Comparison of ENCODE assay signal across 1 cellular context in the genomic region with DNA sequence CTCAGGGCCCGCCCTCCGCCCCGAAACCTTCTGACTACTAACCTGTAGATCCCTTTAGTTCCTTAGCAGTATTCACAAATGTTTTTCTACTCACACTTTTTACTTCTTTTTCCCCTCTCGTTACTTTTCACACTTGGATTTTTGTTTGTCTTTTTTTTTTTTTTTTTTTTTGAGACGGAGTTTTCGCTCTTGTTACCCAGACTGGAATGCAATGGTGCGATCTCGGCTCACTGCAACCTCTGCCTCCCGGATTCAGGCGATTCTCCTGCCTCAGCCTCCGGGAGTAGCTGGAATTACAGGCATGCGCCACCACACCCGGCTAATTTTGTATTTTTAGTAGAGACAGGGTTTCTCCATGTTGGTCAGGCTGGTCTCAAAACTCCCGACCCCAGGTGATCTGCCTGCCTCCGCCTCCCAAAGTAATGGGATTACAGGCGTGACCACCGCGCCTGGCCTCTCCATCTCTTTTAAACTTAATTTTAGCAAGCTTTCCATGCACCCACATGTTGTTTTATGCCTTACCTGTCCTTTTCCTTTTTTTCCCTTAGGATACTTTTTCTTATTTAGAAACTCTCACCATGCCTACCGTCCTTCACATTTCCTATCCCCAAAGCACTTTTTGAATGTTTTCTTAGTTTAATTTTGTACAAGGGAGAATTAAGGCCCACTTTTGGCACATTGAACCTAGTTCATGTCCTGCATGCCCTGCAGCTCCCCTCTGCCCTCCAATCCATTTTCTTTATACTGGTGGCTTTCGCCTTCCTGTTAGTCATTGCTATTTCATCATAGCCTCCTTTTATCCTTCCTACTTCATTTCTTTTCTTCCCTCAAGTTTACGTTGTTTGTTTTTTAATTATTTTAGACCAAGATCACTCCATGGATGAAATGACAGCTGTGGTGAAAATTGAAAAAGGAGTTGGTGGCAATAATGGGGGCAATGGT.
TF ChIP-seq lines count a peak whose summit lies in the region.

No MANE protein-coding gene starts in this region.

TF ChIP-seq in HEK293, 187 proteins besides CTCF, POLR2A, EP300 and RAD21 (continued from another document and continues in another):
- TF ChIP-seq, protein P1, sequence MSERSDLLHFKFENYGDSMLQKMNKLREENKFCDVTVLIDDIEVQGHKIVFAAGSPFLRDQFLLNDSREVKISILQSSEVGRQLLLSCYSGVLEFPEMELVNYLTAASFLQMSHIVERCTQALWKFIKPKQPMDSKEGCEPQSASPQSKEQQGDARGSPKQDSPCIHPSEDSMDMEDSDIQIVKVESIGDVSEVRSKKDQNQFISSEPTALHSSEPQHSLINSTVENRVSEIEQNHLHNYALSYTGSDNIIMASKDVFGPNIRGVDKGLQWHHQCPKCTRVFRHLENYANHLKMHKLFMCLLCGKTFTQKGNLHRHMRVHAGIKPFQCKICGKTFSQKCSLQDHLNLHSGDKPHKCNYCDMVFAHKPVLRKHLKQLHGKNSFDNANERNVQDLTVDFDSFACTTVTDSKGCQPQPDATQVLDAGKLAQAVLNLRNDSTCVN (tag by site-specific recombination; optimal IDR thresholded peaks at IDR 0.05), result no peak
- TF ChIP-seq KLF7 (tag by site-specific recombination; IDR thresholded peaks at IDR 0.05; ENCODE audit: borderline replicate concordance), result peak; percentile 30; the same call in 1 of the 2 replicates
- TF ChIP-seq, protein P2, sequence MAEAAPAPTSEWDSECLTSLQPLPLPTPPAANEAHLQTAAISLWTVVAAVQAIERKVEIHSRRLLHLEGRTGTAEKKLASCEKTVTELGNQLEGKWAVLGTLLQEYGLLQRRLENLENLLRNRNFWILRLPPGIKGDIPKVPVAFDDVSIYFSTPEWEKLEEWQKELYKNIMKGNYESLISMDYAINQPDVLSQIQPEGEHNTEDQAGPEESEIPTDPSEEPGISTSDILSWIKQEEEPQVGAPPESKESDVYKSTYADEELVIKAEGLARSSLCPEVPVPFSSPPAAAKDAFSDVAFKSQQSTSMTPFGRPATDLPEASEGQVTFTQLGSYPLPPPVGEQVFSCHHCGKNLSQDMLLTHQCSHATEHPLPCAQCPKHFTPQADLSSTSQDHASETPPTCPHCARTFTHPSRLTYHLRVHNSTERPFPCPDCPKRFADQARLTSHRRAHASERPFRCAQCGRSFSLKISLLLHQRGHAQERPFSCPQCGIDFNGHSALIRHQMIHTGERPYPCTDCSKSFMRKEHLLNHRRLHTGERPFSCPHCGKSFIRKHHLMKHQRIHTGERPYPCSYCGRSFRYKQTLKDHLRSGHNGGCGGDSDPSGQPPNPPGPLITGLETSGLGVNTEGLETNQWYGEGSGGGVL (tag by site-specific recombination; IDR thresholded peaks at IDR 0.05), result no peak; the same call in 1 of the 2 replicates
- TF ChIP-seq ZBTB7A (tag by site-specific recombination; IDR thresholded peaks at IDR 0.05; ENCODE audit: low read depth), result no peak
- TF ChIP-seq ZNF747 (tag by site-specific recombination; IDR thresholded peaks at IDR 0.05), result no peak
- no peak for TF ChIP-seq ZNF366 (tag by site-specific recombination; conservative IDR thresholded peaks at IDR 0.05)
- TF ChIP-seq MEIS1 (CRISPR knock-in tag; IDR thresholded peaks at IDR 0.05; ENCODE audit: borderline replicate concordance), result no peak
- no peak for TF ChIP-seq ZNF148 (tag by site-specific recombination; IDR thresholded peaks at IDR 0.05; ENCODE audit: borderline replicate concordance)
- no peak for TF ChIP-seq ZNF404 (tag by site-specific recombination; IDR thresholded peaks at IDR 0.05)
- TF ChIP-seq ZNF76 (tag by site-specific recombination; IDR thresholded peaks at IDR 0.05; ENCODE audit: borderline replicate concordance, low read depth), result no peak
- TF ChIP-seq ZNF670 (tag by site-specific recombination; IDR thresholded peaks at IDR 0.05; ENCODE audit: low read depth), result no peak
- TF ChIP-seq, protein P3, sequence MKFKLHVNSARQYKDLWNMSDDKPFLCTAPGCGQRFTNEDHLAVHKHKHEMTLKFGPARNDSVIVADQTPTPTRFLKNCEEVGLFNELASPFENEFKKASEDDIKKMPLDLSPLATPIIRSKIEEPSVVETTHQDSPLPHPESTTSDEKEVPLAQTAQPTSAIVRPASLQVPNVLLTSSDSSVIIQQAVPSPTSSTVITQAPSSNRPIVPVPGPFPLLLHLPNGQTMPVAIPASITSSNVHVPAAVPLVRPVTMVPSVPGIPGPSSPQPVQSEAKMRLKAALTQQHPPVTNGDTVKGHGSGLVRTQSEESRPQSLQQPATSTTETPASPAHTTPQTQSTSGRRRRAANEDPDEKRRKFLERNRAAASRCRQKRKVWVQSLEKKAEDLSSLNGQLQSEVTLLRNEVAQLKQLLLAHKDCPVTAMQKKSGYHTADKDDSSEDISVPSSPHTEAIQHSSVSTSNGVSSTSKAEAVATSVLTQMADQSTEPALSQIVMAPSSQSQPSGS (tag by site-specific recombination; IDR thresholded peaks at IDR 0.05; ENCODE audit: low read depth), result no peak
- TF ChIP-seq ZNF837 (tag by site-specific recombination; IDR thresholded peaks at IDR 0.05), result no peak
- TF ChIP-seq, protein P4, sequence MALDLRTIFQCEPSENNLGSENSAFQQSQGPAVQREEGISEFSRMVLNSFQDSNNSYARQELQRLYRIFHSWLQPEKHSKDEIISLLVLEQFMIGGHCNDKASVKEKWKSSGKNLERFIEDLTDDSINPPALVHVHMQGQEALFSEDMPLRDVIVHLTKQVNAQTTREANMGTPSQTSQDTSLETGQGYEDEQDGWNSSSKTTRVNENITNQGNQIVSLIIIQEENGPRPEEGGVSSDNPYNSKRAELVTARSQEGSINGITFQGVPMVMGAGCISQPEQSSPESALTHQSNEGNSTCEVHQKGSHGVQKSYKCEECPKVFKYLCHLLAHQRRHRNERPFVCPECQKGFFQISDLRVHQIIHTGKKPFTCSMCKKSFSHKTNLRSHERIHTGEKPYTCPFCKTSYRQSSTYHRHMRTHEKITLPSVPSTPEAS (tag by site-specific recombination; IDR thresholded peaks at IDR 0.05), result 0 out of 2 replicates have a peak, but pooled peaks have one; percentile 8
- TF ChIP-seq ZNF529 (tag by site-specific recombination; IDR thresholded peaks at IDR 0.05; ENCODE audit: insufficient replicate concordance), result no peak
- TF ChIP-seq ZNF416 (tag by site-specific recombination; IDR thresholded peaks at IDR 0.05), result no peak
- TF ChIP-seq, protein P5, sequence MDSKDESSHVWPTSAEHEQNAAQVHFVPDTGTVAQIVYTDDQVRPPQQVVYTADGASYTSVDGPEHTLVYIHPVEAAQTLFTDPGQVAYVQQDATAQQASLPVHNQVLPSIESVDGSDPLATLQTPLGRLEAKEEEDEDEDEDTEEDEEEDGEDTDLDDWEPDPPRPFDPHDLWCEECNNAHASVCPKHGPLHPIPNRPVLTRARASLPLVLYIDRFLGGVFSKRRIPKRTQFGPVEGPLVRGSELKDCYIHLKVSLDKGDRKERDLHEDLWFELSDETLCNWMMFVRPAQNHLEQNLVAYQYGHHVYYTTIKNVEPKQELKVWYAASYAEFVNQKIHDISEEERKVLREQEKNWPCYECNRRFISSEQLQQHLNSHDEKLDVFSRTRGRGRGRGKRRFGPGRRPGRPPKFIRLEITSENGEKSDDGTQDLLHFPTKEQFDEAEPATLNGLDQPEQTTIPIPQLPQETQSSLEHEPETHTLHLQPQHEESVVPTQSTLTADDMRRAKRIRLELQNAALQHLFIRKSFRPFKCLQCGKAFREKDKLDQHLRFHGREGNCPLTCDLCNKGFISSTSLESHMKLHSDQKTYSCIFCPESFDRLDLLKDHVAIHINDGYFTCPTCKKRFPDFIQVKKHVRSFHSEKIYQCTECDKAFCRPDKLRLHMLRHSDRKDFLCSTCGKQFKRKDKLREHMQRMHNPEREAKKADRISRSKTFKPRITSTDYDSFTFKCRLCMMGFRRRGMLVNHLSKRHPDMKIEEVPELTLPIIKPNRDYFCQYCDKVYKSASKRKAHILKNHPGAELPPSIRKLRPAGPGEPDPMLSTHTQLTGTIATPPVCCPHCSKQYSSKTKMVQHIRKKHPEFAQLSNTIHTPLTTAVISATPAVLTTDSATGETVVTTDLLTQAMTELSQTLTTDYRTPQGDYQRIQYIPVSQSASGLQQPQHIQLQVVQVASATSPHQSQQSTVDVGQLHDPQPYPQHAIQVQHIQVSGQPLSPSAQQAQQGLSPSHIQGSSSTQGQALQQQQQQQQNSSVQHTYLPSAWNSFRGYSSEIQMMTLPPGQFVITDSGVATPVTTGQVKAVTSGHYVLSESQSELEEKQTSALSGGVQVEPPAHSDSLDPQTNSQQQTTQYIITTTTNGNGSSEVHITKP (tag by site-specific recombination; IDR thresholded peaks at IDR 0.05), result peak; percentile 95
- TF ChIP-seq GLI2 (tag by site-specific recombination; IDR thresholded peaks at IDR 0.05; ENCODE audit: borderline replicate concordance, low read depth), result no peak
- TF ChIP-seq ZNF621 (tag by site-specific recombination; IDR thresholded peaks at IDR 0.05), result no peak
- peak; percentile 90 for TF ChIP-seq SCRT2 (tag by site-specific recombination; IDR thresholded peaks at IDR 0.05)
- no peak for TF ChIP-seq ZNF10 (tag by site-specific recombination; IDR thresholded peaks at IDR 0.05)
- no peak for TF ChIP-seq ZNF138 (tag by site-specific recombination; IDR thresholded peaks at IDR 0.05; ENCODE audit: borderline replicate concordance)
- TF ChIP-seq ZNF692 (tag by site-specific recombination; IDR thresholded peaks at IDR 0.05), result 0 out of 2 replicates have a peak, but pooled peaks have one; percentile 10
- no peak for TF ChIP-seq ZNF280D (tag by site-specific recombination; IDR thresholded peaks at IDR 0.05)
- no peak for TF ChIP-seq ZNF175 (tag by site-specific recombination; IDR thresholded peaks at IDR 0.05)
- TF ChIP-seq, protein P6, sequence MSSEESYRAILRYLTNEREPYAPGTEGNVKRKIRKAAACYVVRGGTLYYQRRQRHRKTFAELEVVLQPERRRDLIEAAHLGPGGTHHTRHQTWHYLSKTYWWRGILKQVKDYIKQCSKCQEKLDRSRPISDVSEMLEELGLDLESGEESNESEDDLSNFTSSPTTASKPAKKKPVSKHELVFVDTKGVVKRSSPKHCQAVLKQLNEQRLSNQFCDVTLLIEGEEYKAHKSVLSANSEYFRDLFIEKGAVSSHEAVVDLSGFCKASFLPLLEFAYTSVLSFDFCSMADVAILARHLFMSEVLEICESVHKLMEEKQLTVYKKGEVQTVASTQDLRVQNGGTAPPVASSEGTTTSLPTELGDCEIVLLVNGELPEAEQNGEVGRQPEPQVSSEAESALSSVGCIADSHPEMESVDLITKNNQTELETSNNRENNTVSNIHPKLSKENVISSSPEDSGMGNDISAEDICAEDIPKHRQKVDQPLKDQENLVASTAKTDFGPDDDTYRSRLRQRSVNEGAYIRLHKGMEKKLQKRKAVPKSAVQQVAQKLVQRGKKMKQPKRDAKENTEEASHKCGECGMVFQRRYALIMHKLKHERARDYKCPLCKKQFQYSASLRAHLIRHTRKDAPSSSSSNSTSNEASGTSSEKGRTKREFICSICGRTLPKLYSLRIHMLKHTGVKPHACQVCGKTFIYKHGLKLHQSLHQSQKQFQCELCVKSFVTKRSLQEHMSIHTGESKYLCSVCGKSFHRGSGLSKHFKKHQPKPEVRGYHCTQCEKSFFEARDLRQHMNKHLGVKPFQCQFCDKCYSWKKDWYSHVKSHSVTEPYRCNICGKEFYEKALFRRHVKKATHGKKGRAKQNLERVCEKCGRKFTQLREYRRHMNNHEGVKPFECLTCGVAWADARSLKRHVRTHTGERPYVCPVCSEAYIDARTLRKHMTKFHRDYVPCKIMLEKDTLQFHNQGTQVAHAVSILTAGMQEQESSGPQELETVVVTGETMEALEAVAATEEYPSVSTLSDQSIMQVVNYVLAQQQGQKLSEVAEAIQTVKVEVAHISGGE (tag by site-specific recombination; conservative IDR thresholded peaks at IDR 0.05; ENCODE audit: low read depth), result no peak
- no peak for TF ChIP-seq MYNN (tag by site-specific recombination; IDR thresholded peaks at IDR 0.05; ENCODE audit: borderline replicate concordance)
